In genomic region chr17:3271072-3271848, GRCh38 we compare ENCODE assay signal across 27 cellular contexts. TPM values are rescaled to one million over a fixed set of nuclear protein-coding genes. Genes with fewer than 3 reads are reported as not detected.
"Had no signal": no experiment of that assay in that cellular context is flagged by ENCODE, and none has a peak within 500 bp of the region (broad histone marks: within the 10 kb centered on the region; RNA-seq: fewer than 3 reads in every experiment).

No MANE protein-coding gene starts in this region.

- H3K4me3 ChIP-seq: left ventricle myocardium inferior had no signal

- H3K4me1 Mint-ChIP-seq: nephron progenitor cell had no signal

- H3K27ac Mint-ChIP-seq: activated naive CD8-positive, alpha-beta T cell; activated T-helper 2 cell treated with anti-CD3 and anti-CD28 coated beads, Interferon-gamma antibody, Interleukin-2, Interleukin-4, amounts not matched to agents 10 μg/mL and 5 μg/mL and 100 μg/mL, durations not matched to agents 14 hours and 24 hours and 36 hours; nephron progenitor cell; T-helper 2 cell treated with Interferon-gamma antibody and Interleukin-4, amounts not matched to agents 5 μg/mL and 100 μg/mL, for 36 hours had no signal

- H3K4me3 Mint-ChIP-seq: activated naive CD8-positive, alpha-beta T cell; nephron progenitor cell; T-helper 2 cell treated with Interferon-gamma antibody and Interleukin-4, amounts not matched to agents 5 μg/mL and 100 μg/mL, for 36 hours had no signal

- DNase-seq: activated CD4-positive, alpha-beta T cell treated with anti-CD3 and anti-CD28 coated beads for 1 hour; activated naive CD4-positive, alpha-beta T cell; activated T-cell treated with anti-CD3 and anti-CD28 coated beads, Interleukin-2, amount 50 U/mL, for 1 hour; central memory CD4-positive, alpha-beta T cell; dermis blood vessel endothelial cell; effector memory CD4-positive, alpha-beta T cell; hippocampal formation; kidney glomerular epithelial cell; left ventricle myocardium inferior; midbrain; nephron progenitor cell; nucleus accumbens; right cardiac atrium; stimulated activated CD4-positive, alpha-beta T cell treated with anti-CD3 and anti-CD28 coated beads, Interleukin-4, amount 100 ng/mL, for 4 hours; stimulated activated naive CD8-positive, alpha-beta T cell treated with anti-CD3 and anti-CD28 coated beads, Interleukin-15, Interleukin-2, amounts not matched to agents 100 U/mL and 50 U/mL, for 24 hours; WERI-Rb-1 had no signal

- H3K4me1 ChIP-seq: left ventricle myocardium inferior, parathyroid adenoma had no signal

- H3K27ac ChIP-seq: left ventricle myocardium inferior, parathyroid adenoma, WERI-Rb-1 had no signal

- H3K9ac ChIP-seq: parathyroid adenoma had no signal

- H3K36me3 ChIP-seq: left ventricle myocardium inferior, WERI-Rb-1 had no signal

- H3K79me2 ChIP-seq: parathyroid adenoma had no signal

- H3K36me3 Mint-ChIP-seq: activated naive CD8-positive, alpha-beta T cell had no signal

- ATAC-seq: esophagus mucosa; right cardiac atrium; stimulated activated naive CD8-positive, alpha-beta T cell treated with anti-CD3 and anti-CD28 coated beads, Interleukin-15, Interleukin-2, amounts not matched to agents 100 U/mL and 50 U/mL, for 24 hours had no signal

RNA-seq across cellular contexts. Expression of gene OR3A1, which starts 26.9 kb away (rescaled TPM):
- total RNA-seq: activated T-helper 2 cell treated with anti-CD3 and anti-CD28 coated beads, Interferon-gamma antibody, Interleukin-2, Interleukin-4, amounts not matched to agents 10 μg/mL and 5 μg/mL and 100 μg/mL, durations not matched to agents 14 hours and 24 hours and 36 hours; astrocyte; dermis blood vessel endothelial cell; endothelial cell of umbilical vein; esophagus mucosa; left ventricle myocardium inferior; lung microvascular endothelial cell; pulmonary artery endothelial cell; right cardiac atrium; subcutaneous adipose tissue; ureter had no signal
- polyA plus RNA-seq: endothelial cell of umbilical vein, right cardiac atrium had no signal
